1 cellular context compared by ENCODE assay signal in genomic region chr2:240873098-240873788, GRCh38.
TF ChIP-seq lines count a peak whose summit lies in the region.

No MANE protein-coding gene starts in this region.

TF ChIP-seq in H1, 55 proteins besides CTCF, POLR2A, EP300 and RAD21:
- TF ChIP-seq HDAC2 (IDR thresholded peaks at IDR 0.05; ENCODE audit: borderline replicate concordance in 1 of 2, low read depth in 2 of 2, low read length in 2 of 2) (no peak), YY1 (IDR thresholded peaks at IDR 0.05; ENCODE audit: low read depth, low read length) (no peak), SP4 (IDR thresholded peaks at IDR 0.05; ENCODE audit: low read length) (no peak), ATF2 (IDR thresholded peaks at IDR 0.05; ENCODE audit: low read length) (no peak), MAFK (IDR thresholded peaks at IDR 0.05; ENCODE audit: low read depth, low read length) (no peak), KDM4A (IDR thresholded peaks at IDR 0.05; ENCODE audit: low read depth, low read length, severe bottlenecking) (no peak), GTF2F1 (IDR thresholded peaks at IDR 0.05; ENCODE audit: borderline replicate concordance, low read depth, low read length) (no peak), CHD2 (IDR thresholded peaks at IDR 0.05; ENCODE audit: low read length) (no peak), KDM1A (IDR thresholded peaks at IDR 0.05; ENCODE audit: borderline replicate concordance, low read length) (no peak), RBBP5 (IDR thresholded peaks at IDR 0.05; ENCODE audit: borderline replicate concordance, low read depth, low read length) (no peak), SRF (IDR thresholded peaks at IDR 0.05; ENCODE audit: low read depth, low read length) (no peak), CBX5 (IDR thresholded peaks at IDR 0.05; ENCODE audit: low read depth, low read length) (no peak)
